Comparison of ENCODE assay signal across 29 cellular contexts in genomic region chr9:98609646-98610045, GRCh38.
"Had no signal": no experiment of that assay in that cellular context is flagged by ENCODE, and none has a peak within 500 bp of the region (broad histone marks: within the 10 kb centered on the region; RNA-seq: fewer than 3 reads in every experiment).

No MANE protein-coding gene starts in this region.

- ATAC-seq: activated CD8-positive, alpha-beta memory T cell treated with anti-CD3 and anti-CD28 coated beads, Interleukin-2, amount 10 ng/mL, durations not matched to agents 7 days and 5 days; body of pancreas; Panc1 had no signal

- H3K4me1 ChIP-seq: body of pancreas, breast epithelium, SJCRH30 had no signal

- H3K27ac Mint-ChIP-seq: activated CD4-positive, alpha-beta memory T cell treated with anti-CD3 and anti-CD28 coated beads, Interleukin-2, amount 10 ng/mL, durations not matched to agents 7 days and 5 days; activated CD8-positive, alpha-beta memory T cell treated with anti-CD3 and anti-CD28 coated beads, Interleukin-2, amount 10 ng/mL, durations not matched to agents 7 days and 5 days; activated naive CD4-positive, alpha-beta T cell treated with anti-CD3 and anti-CD28 coated beads, Interleukin-2, amount 50 U/mL, for 24 hours; activated naive CD8-positive, alpha-beta T cell treated with anti-CD3 and anti-CD28 coated beads, Interleukin-2, amount 10 ng/mL, durations not matched to agents 7 days and 5 days had no signal

- H3K4me3 ChIP-seq: body of pancreas, breast epithelium, SJCRH30, SK-N-MC had no signal

- H3K27me3 ChIP-seq: body of pancreas, breast epithelium had no signal

- H3K4me1 Mint-ChIP-seq: activated CD4-positive, alpha-beta memory T cell treated with anti-CD3 and anti-CD28 coated beads, Interleukin-2, amount 10 ng/mL, durations not matched to agents 7 days and 5 days; activated naive CD4-positive, alpha-beta T cell treated with anti-CD3 and anti-CD28 coated beads, Interleukin-2, amount 50 U/mL, for 24 hours had no signal

- H3K4me3 Mint-ChIP-seq: activated CD4-positive, alpha-beta memory T cell treated with anti-CD3 and anti-CD28 coated beads, Interleukin-2, amount 10 ng/mL, durations not matched to agents 7 days and 5 days; activated CD8-positive, alpha-beta memory T cell treated with anti-CD3 and anti-CD28 coated beads, Interleukin-2, amount 10 ng/mL, durations not matched to agents 7 days and 5 days; activated naive CD4-positive, alpha-beta T cell treated with anti-CD3 and anti-CD28 coated beads, Interleukin-2, amount 50 U/mL, for 24 hours; activated naive CD8-positive, alpha-beta T cell treated with anti-CD3 and anti-CD28 coated beads, Interleukin-2, amount 10 ng/mL, durations not matched to agents 7 days and 5 days had no signal

- H3K9me3 ChIP-seq: body of pancreas, breast epithelium, SJCRH30 had no signal

- H3K36me3 ChIP-seq: breast epithelium, SJCRH30, WERI-Rb-1 had no signal

- DNase-seq: activated CD4-positive, alpha-beta memory T cell treated with anti-CD3 and anti-CD28 coated beads, Interleukin-2, amount 10 ng/mL, durations not matched to agents 7 days and 5 days; activated CD4-positive, alpha-beta T cell treated with anti-CD3 and anti-CD28 coated beads for 1 hour; activated CD4-positive, alpha-beta T cell treated with anti-CD3 and anti-CD28 coated beads for 48 hours; activated CD4-positive, CD25-positive, alpha-beta regulatory T cell; activated CD8-positive, alpha-beta memory T cell treated with anti-CD3 and anti-CD28 coated beads for 24 hours; activated CD8-positive, alpha-beta memory T cell treated with anti-CD3 and anti-CD28 coated beads, Interleukin-2, amount 10 ng/mL, durations not matched to agents 7 days and 5 days; activated CD8-positive, alpha-beta memory T cell treated with anti-CD3 and anti-CD28 coated beads, Interleukin-2, amount 50 U/mL, for 48 hours; activated gamma-delta T cell; activated naive CD4-positive, alpha-beta T cell treated with Interleukin-2 at 50 U/mL for 16 hours; activated naive CD8-positive, alpha-beta T cell treated with anti-CD3 and anti-CD28 coated beads, Interleukin-2, amount 10 ng/mL, durations not matched to agents 7 days and 5 days; activated T-cell treated with anti-CD3 and anti-CD28 coated beads, Interleukin-2, amount 50 U/mL, for 48 hours; amygdala; body of pancreas; MM.1S; MV-4-11; NCI-H1092; NCI-H1436 treated with DMSO at 0.1 percent for 48 hours; NCI-H1694 treated with DMSO at 0.1 percent for 48 hours; NCI-H2029; NCI-H345; NCI-H524 treated with DMSO at 0.1 percent for 48 hours; SHP77; SJCRH30; T1000; WERI-Rb-1 had no signal

- H3K36me3 Mint-ChIP-seq: activated CD8-positive, alpha-beta memory T cell treated with anti-CD3 and anti-CD28 coated beads, Interleukin-2, amount 10 ng/mL, durations not matched to agents 7 days and 5 days; activated naive CD4-positive, alpha-beta T cell treated with anti-CD3 and anti-CD28 coated beads, Interleukin-2, amount 50 U/mL, for 24 hours; activated naive CD8-positive, alpha-beta T cell treated with anti-CD3 and anti-CD28 coated beads, Interleukin-2, amount 10 ng/mL, durations not matched to agents 7 days and 5 days had no signal

- H3K27ac ChIP-seq: body of pancreas, breast epithelium, SJCRH30, SK-N-MC, WERI-Rb-1 had no signal

- H3K9me3 Mint-ChIP-seq: activated CD4-positive, alpha-beta memory T cell treated with anti-CD3 and anti-CD28 coated beads, Interleukin-2, amount 10 ng/mL, durations not matched to agents 7 days and 5 days; activated naive CD4-positive, alpha-beta T cell treated with anti-CD3 and anti-CD28 coated beads, Interleukin-2, amount 50 U/mL, for 24 hours; activated naive CD8-positive, alpha-beta T cell treated with anti-CD3 and anti-CD28 coated beads, Interleukin-2, amount 10 ng/mL, durations not matched to agents 7 days and 5 days had no signal
